ENCODE assay signal across 31 cellular contexts in genomic region chr7:96561892-96562291, GRCh38.
"Had no signal": no experiment of that assay in that cellular context is flagged by ENCODE, and none has a peak within 500 bp of the region (broad histone marks: within the 10 kb centered on the region; RNA-seq: fewer than 3 reads in every experiment).

No MANE protein-coding gene starts in this region.

- H3K36me3 ChIP-seq: adrenal gland, ascending aorta, brain microvascular endothelial cell, breast epithelium, cardiac muscle cell had no signal

- H3K9me3 ChIP-seq: adrenal gland, ascending aorta, body of pancreas, breast epithelium had no signal

- H3K4me3 ChIP-seq: adrenal gland, ascending aorta, body of pancreas, breast epithelium, cardiac muscle cell had no signal

- H3K27me3 ChIP-seq: adrenal gland, ascending aorta, body of pancreas, brain microvascular endothelial cell, breast epithelium, cardiac muscle cell had no signal

- ATAC-seq: activated naive CD4-positive, alpha-beta T cell treated with anti-CD3 and anti-CD28 coated beads, Interleukin-2, amount 50 U/mL, for 72 hours; activated naive CD8-positive, alpha-beta T cell treated with anti-CD3 and anti-CD28 coated beads, Interleukin-2, amount 50 U/mL, for 24 hours; activated T-cell treated with anti-CD3 and anti-CD28 coated beads, Interleukin-2, amount 50 U/mL, for 4 hours; activated T-cell treated with anti-CD3 and anti-CD28 coated beads, Interleukin-2, amount 50 U/mL, for 72 hours; activated T-helper 17 cell treated with anti-CD3 and anti-CD28 coated beads, Interleukin-2, amount 50 U/mL, for 72 hours; body of pancreas had no signal

- H3K4me1 ChIP-seq: adrenal gland, ascending aorta, body of pancreas, breast epithelium had no signal

- H3K27ac ChIP-seq: adrenal gland, ascending aorta, body of pancreas, brain microvascular endothelial cell, breast epithelium, cardiac muscle cell had no signal

- DNase-seq: activated effector memory CD4-positive, alpha-beta T cell treated with anti-CD3 and anti-CD28 coated beads, Interleukin-2, amount 50 U/mL, for 16 hours; activated effector memory CD4-positive, alpha-beta T cell treated with Interleukin-2 at 50 U/mL for 16 hours; activated gamma-delta T cell; activated gamma-delta T cell treated with Interleukin-2 at 50 U/mL for 16 hours; activated naive CD4-positive, alpha-beta T cell; activated naive CD4-positive, alpha-beta T cell treated with anti-CD3 and anti-CD28 coated beads for 36 hours; activated naive CD4-positive, alpha-beta T cell treated with anti-CD3 and anti-CD28 coated beads, Interleukin-2, amount 10 ng/mL, durations not matched to agents 7 days and 5 days; activated naive CD4-positive, alpha-beta T cell treated with anti-CD3 and anti-CD28 coated beads, Interleukin-2, amount 50 U/mL, for 16 hours; activated naive CD4-positive, alpha-beta T cell treated with Interleukin-2 at 50 U/mL for 16 hours; activated naive CD8-positive, alpha-beta T cell treated with anti-CD3 and anti-CD28 coated beads for 36 hours; activated naive CD8-positive, alpha-beta T cell treated with anti-CD3 and anti-CD28 coated beads, Interleukin-2, amount 10 ng/mL, durations not matched to agents 7 days and 5 days; activated naive CD8-positive, alpha-beta T cell treated with anti-CD3 and anti-CD28 coated beads, Interleukin-2, amount 50 U/mL, for 24 hours; activated T-cell treated with anti-CD3 and anti-CD28 coated beads, Interleukin-2, amount 50 U/mL, for 24 hours; activated T-cell treated with anti-CD3 and anti-CD28 coated beads, Interleukin-2, amount 50 U/mL, for 4 hours; activated T-cell treated with anti-CD3 and anti-CD28 coated beads, Interleukin-2, amount 50 U/mL, for 48 hours; activated T-cell treated with anti-CD3 and anti-CD28 coated beads, Interleukin-2, amount 50 U/mL, for 72 hours; adrenal gland; amniotic stem cell; amygdala; anterior cingulate cortex; aorta; body of pancreas; brain microvascular endothelial cell; caudate nucleus; central memory CD4-positive, alpha-beta T cell; cerebellar nuclear complex had no signal
